23 cellular contexts compared by ENCODE assay signal in the genomic region with DNA sequence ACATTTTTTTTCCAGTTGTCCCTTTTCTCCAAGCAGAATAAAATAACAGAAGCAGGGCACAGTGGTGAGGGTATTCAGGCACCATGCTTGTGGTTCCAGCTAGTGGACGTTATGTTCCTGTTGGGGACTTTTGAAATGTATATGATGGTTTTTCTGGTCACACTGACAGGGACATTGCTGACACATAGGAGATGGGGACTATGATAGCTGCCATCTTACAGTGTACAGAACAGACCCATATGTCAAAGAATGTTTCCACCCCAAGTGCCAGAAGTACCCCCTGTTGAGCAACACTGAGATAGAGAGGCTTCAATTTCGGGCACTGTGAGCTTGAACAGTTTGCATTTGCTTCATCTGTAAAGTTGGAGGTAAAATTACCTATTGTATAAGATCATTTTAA. TPM values are rescaled to one million over a fixed set of nuclear protein-coding genes. Genes with fewer than 3 reads are reported as not detected.
"Had no signal": no experiment of that assay in that cellular context is flagged by ENCODE, and none has a peak within 500 bp of the region (broad histone marks: within the 10 kb centered on the region; RNA-seq: fewer than 3 reads in every experiment).

No MANE protein-coding gene starts in this region.

- H3K9me3 ChIP-seq: colonic mucosa, esophagus squamous epithelium, lower lobe of right lung, sigmoid colon, suprapubic skin, tibial artery, upper lobe of left lung, uterus had no signal

- FAIRE-seq: kidney had no signal

- H3K4me1 ChIP-seq: colonic mucosa, left ventricle myocardium inferior, lower lobe of right lung, right atrium auricular region, sigmoid colon, tibial artery, uterus had no signal

- H3K36me3 Mint-ChIP-seq: mesothelial cell of epicardium had no signal

- ATAC-seq: left cardiac atrium, lower lobe of right lung had no signal

- H3K4me3 ChIP-seq: colonic mucosa, esophagus squamous epithelium, left ventricle myocardium inferior, lower lobe of right lung, right atrium auricular region, sigmoid colon, skin epidermis, suprapubic skin, tibial artery, upper lobe of left lung, uterus had no signal

- H3K4me3 Mint-ChIP-seq: memory B cell, mesothelial cell of epicardium, nephron progenitor cell had no signal

- H3K4me1 Mint-ChIP-seq: mesothelial cell of epicardium had no signal

- H3K27me3 Mint-ChIP-seq: memory B cell had no signal

- H3K27me3 ChIP-seq: colonic mucosa, esophagus squamous epithelium, right atrium auricular region, sigmoid colon, suprapubic skin, tibial artery, upper lobe of left lung, uterus had no signal

- H3K36me3 ChIP-seq: colonic mucosa, esophagus squamous epithelium, left ventricle myocardium inferior, lower lobe of right lung, right atrium auricular region, sigmoid colon, suprapubic skin, tibial artery, upper lobe of left lung, uterus had no signal

- DNase-seq: colonic mucosa; dermis blood vessel endothelial cell; esophagus squamous epithelium; foreskin fibroblast; kidney; left cardiac atrium; left ventricle myocardium inferior; lower lobe of right lung; nephron progenitor cell; posterior cingulate gyrus; sigmoid colon; stimulated activated CD4-positive, alpha-beta T cell treated with anti-CD3 and anti-CD28 coated beads, Interleukin-2, amount 100 ng/mL, for 24 hours; stimulated activated CD4-positive, alpha-beta T cell treated with anti-CD3 and anti-CD28 coated beads, Interleukin-4, amount 100 ng/mL, for 4 hours; stimulated activated naive CD4-positive, alpha-beta T cell treated with Interleukin-2 at 50 U/mL for 16 hours; tibial artery; upper lobe of left lung; uterus had no signal

- H3K27ac ChIP-seq: colonic mucosa, esophagus squamous epithelium, left ventricle myocardium inferior, lower lobe of right lung, right atrium auricular region, sigmoid colon, skin epidermis, suprapubic skin, tibial artery, upper lobe of left lung, uterus had no signal

- H3K27ac Mint-ChIP-seq: memory B cell, mesothelial cell of epicardium, nephron progenitor cell had no signal

RNA-seq across cellular contexts. Expression of a gene that starts 38.6 kb away (rescaled TPM):
- total RNA-seq: myocyte had no signal
